Comparison of ENCODE assay signal across 12 cellular contexts in the genomic region with DNA sequence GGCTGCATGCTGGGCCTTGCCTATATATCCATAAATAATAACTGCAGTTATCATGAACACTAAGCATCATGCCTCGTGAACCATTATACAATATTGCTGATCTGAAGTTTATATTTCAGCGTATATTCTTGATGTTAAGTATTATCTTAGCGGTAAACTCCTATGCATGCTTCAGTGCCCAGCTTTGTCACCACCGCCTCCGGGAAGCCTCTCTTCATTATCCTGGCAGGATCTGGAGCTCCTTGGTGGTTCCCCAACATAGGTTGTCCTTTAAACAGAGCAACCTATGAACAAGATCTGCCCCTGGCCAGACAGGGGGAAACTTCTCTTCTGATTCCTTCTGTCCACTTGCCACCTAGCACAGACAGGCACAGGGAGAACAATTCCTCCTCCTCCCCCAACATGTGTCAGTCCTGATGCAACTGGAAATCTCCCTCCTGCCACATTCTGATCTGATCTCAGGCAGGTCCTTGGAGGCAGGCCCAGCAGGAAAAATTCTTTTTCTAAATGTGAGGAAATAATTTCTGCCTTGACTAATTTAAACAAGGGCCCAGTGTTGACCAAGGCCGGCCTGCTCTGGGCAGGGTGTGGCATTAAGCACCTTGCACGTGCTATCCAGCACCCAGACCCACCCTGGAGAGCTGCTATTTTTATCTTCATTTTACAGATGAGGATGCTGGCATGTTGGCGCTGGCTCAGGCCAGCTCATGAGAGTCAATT. TPM values are rescaled to one million over a fixed set of nuclear protein-coding genes. Genes with fewer than 3 reads are reported as not detected.
DNase-seq lines count a peak whose midpoint lies in the region; ATAC-seq lines count a peak whose summit lies in the region.
"Had no signal": no experiment of that assay in that cellular context is flagged by ENCODE, and none has a peak within 500 bp of the region (broad histone marks: within the 10 kb centered on the region; RNA-seq: fewer than 3 reads in every experiment).

No MANE protein-coding gene starts in this region.

- no peak overlapping the region for H3K9ac ChIP-seq in neuronal stem cell (ENCODE audit: low read depth, low read length, poor library complexity)
- H3K9ac ChIP-seq: KMS-11 had no signal

- no peak overlapping the region for H2AK5ac ChIP-seq in neuronal stem cell (ENCODE audit: low read depth, low read length)

- H2BK5ac ChIP-seq in neuronal stem cell (ENCODE audit: low read length), result no peak overlapping the region

- no peaks in the 10 kb centered on the region for H3K9me3 ChIP-seq in neuronal stem cell (replicated peaks in 1 of 2; ENCODE audit: control insufficient read depth in 2 of 2, insufficient read depth in 1 of 2, low read depth in 1 of 2, low read length in 2 of 2)

- ATAC-seq in Right ventricle myocardium superior (ENCODE audit: poor library complexity), result peak; percentile 46
- no peak for ATAC-seq in Right ventricle myocardium inferior
- ATAC-seq in esophagus mucosa, result peak; percentile 67
- ATAC-seq in GM19397 (IDR thresholded peaks at IDR 0.05; ENCODE audit: unreplicated experiment), result no peak
- ATAC-seq in HG03354 (IDR thresholded peaks at IDR 0.05; ENCODE audit: poor library complexity, severe bottlenecking, unreplicated experiment), result no peak

- H2BK12ac ChIP-seq in neuronal stem cell (ENCODE audit: low read length), result no peak overlapping the region

- no peak overlapping the region for H2AFZ ChIP-seq in neuronal stem cell (ENCODE audit: low read length)

- DNase-seq in Right ventricle myocardium superior (peak; percentile 54), Right ventricle myocardium inferior (ENCODE audit: missing footprints) (no peak), mucosa of gallbladder (ENCODE audit: low spot score) (peak; percentile 88), neuronal stem cell (ENCODE audit: low spot score) (no peak), SW 1271 (lab: John Stamatoyannopoulos, UW) (no peak)
- DNase-seq: 8988T, NCI-H2107 had no signal

- H3K23ac ChIP-seq in neuronal stem cell (ENCODE audit: low read depth, low read length, poor library complexity), result no peak overlapping the region

- peaks cover 14 to 33% of the 10 kb centered on the region in 2 donors for H3K4me1 ChIP-seq in neuronal stem cell (ENCODE audit: control insufficient read depth in 2 of 2, insufficient read depth in 1 of 2, low read depth in 1 of 2, low read length in 2 of 2)

- WGBS in neuronal stem cell (ENCODE audit: extremely low coverage in 2 of 2, insufficient read length in 2 of 2, insufficient replicate concordance in 1 of 2), 2 donors, result no CpG with 5 or more reads among the region's 8 CpGs

- H3K4me2 ChIP-seq in neuronal stem cell (ENCODE audit: insufficient read depth, low read length, poor library complexity, severe bottlenecking), result no peak overlapping the region
- H3K4me2 ChIP-seq: KMS-11 had no signal

- no peak overlapping the region for H3K4me3 ChIP-seq in neuronal stem cell (ENCODE audit: low read length in 2 of 2)

- H3K14ac ChIP-seq in neuronal stem cell (ENCODE audit: low read length), result no peak overlapping the region

- H3K79me1 ChIP-seq in neuronal stem cell (ENCODE audit: low read depth, low read length), result no peaks in the 10 kb centered on the region

- no peak overlapping the region for H4K8ac ChIP-seq in neuronal stem cell (ENCODE audit: low read depth, low read length)

- H2BK15ac ChIP-seq in neuronal stem cell (ENCODE audit: low read length), result no peak overlapping the region

- H3K27me3 ChIP-seq in neuronal stem cell (ENCODE audit: control insufficient read depth in 3 of 3, insufficient read depth in 3 of 3, low read depth in 1 of 3, low read length in 3 of 3), result no peaks in the 10 kb centered on the region

- no peak overlapping the region for H3K4ac ChIP-seq in neuronal stem cell (ENCODE audit: low read length)

- intact Hi-C loops in Right ventricle myocardium superior (cut with DNase I), result no loop called here
- intact Hi-C loops in Right ventricle myocardium inferior (cut with DNase I), result no loop called here

- no peak overlapping the region for H3K27ac ChIP-seq in neuronal stem cell (replicated peaks; ENCODE audit: low read length)
- H3K27ac ChIP-seq: KMS-11 had no signal

- no peaks in the 10 kb centered on the region for H3K36me3 ChIP-seq in neuronal stem cell (replicated peaks in 1 of 2; ENCODE audit: control insufficient read depth in 2 of 2, insufficient read depth in 2 of 2, low read length in 2 of 2)

- H2BK120ac ChIP-seq in neuronal stem cell (ENCODE audit: low read depth, low read length), result no peak overlapping the region

- no peak overlapping the region for H3K18ac ChIP-seq in neuronal stem cell (ENCODE audit: low read length)

- H4K91ac ChIP-seq in neuronal stem cell (ENCODE audit: low read depth, low read length, poor library complexity), result no peak overlapping the region

RNA-seq across cellular contexts. Expression of gene SPNS2, which starts 22.4 kb away (rescaled TPM):
- total RNA-seq in Right ventricle myocardium superior (10.4 TPM), Right ventricle myocardium inferior (12.4 TPM), esophagus mucosa (33.9 TPM), mucosa of gallbladder (158 TPM)
- polyA plus RNA-seq in neuronal stem cell (2013, experiment 1 of 2), result 0.54 TPM
- polyA plus RNA-seq in neuronal stem cell (2013, experiment 2 of 2), result 0.58 TPM

RNA-seq across cellular contexts. Expression of gene MYBBP1A, which starts 34.1 kb away (rescaled TPM):
- total RNA-seq in Right ventricle myocardium superior (18.8 TPM), Right ventricle myocardium inferior (19.2 TPM), esophagus mucosa (42.9 TPM), mucosa of gallbladder (30.8 TPM)
- 15.0 TPM for polyA plus RNA-seq in neuronal stem cell (2013, experiment 1 of 2)
- polyA plus RNA-seq in neuronal stem cell (2013, experiment 2 of 2), result 14.9 TPM

RNA-seq across cellular contexts. Expression of gene GGT6, which starts 39.3 kb away (rescaled TPM):
- not detected for total RNA-seq in Right ventricle myocardium superior
- 0.14 TPM for total RNA-seq in Right ventricle myocardium inferior
- total RNA-seq in esophagus mucosa, result 41.6 TPM
- 21.3 TPM for total RNA-seq in mucosa of gallbladder
- not detected for polyA plus RNA-seq in neuronal stem cell (2013, experiment 1 of 2)
- polyA plus RNA-seq in neuronal stem cell (2013, experiment 2 of 2), result not detected
- total RNA-seq: osteoblast had no signal

Comparison
In these comparisons a context has a peak if more than half of its experiments do, and no peak if none do; other contexts are left out.
1. ATAC-seq: peak in Right ventricle myocardium superior (single experiment) and esophagus mucosa (single experiment); none in Right ventricle myocardium inferior (single experiment), GM19397 (single experiment) and HG03354 (single experiment).
2. DNase-seq: peak in Right ventricle myocardium superior (single experiment) and mucosa of gallbladder (single experiment); none in Right ventricle myocardium inferior (single experiment), neuronal stem cell (single experiment) and SW 1271 (0 of 2).
3. RNA of gene GGT6, which starts 39.3 kb away (total RNA-seq): 41.6 TPM in esophagus mucosa (single experiment) and 21.3 TPM in mucosa of gallbladder (single experiment); 0.14 TPM in Right ventricle myocardium inferior (single experiment) and not detected in Right ventricle myocardium superior (single experiment); every median in the first group is over 10 times any median in the second.